Comparison of ENCODE assay signal across 7 cellular contexts in genomic region chr20:11794525-11794924, GRCh38.
"Had no signal": no experiment of that assay in that cellular context is flagged by ENCODE, and none has a peak within 500 bp of the region (broad histone marks: within the 10 kb centered on the region; RNA-seq: fewer than 3 reads in every experiment).

No MANE protein-coding gene starts in this region.

- H3K4me3 Mint-ChIP-seq: H9 had no signal

- H2AFZ ChIP-seq: GM23248 had no signal

- H3K4me2 ChIP-seq: KMS-11 had no signal

- H3K27ac Mint-ChIP-seq: H9 had no signal

- H3K9ac ChIP-seq: GM23248, KMS-11 had no signal

- DNase-seq: GM23248, GOT3, H9, HCEC 1CT, KBM-7 had no signal

- H3K4me3 ChIP-seq: GM23248 had no signal

- H3K9me3 Mint-ChIP-seq: H9 had no signal

- H3K27ac ChIP-seq: GM23248, HL-60, KMS-11 had no signal
